1 cellular context compared by ENCODE assay signal in genomic region chrX:86047174-86047991, GRCh38.
TF ChIP-seq lines count a peak whose summit lies in the region.

CHM (minus strand) TSS chrX:86047558; CDS start chrX:86047532, 26 bp downstream.

TF ChIP-seq in HepG2, 621 proteins besides CTCF, POLR2A, EP300 and RAD21 (continued from another document and continues in another):
- TF ChIP-seq ZNF609 (CRISPR knock-in tag; IDR thresholded peaks at IDR 0.05; ENCODE audit: borderline replicate concordance) (no peak), TFE3 (CRISPR knock-in tag; IDR thresholded peaks at IDR 0.05) (peak; percentile 91), ZNF569 (CRISPR knock-in tag; IDR thresholded peaks at IDR 0.05; ENCODE audit: borderline replicate concordance) (no peak), ERF (CRISPR knock-in tag; IDR thresholded peaks at IDR 0.05) (no peak), ZNF24 (IDR thresholded peaks at IDR 0.05) (no peak), BCLAF1 (IDR thresholded peaks at IDR 0.05) (no peak), ZNF781 (CRISPR knock-in tag; IDR thresholded peaks at IDR 0.05; ENCODE audit: borderline replicate concordance, not compliant biosample characterization) (no peak), YEATS2 (CRISPR knock-in tag; IDR thresholded peaks at IDR 0.05; ENCODE audit: borderline replicate concordance) (peak; percentile 77; the same call in 1 of the 2 replicates), KLF9 (CRISPR knock-in tag; IDR thresholded peaks at IDR 0.05; ENCODE audit: low read depth) (no peak), SUZ12 (IDR thresholded peaks at IDR 0.05; ENCODE audit: low read depth, low read length) (peak; percentile 47), ZNF550 (CRISPR knock-in tag; IDR thresholded peaks at IDR 0.05; ENCODE audit: borderline replicate concordance) (no peak), ZNF335 (CRISPR knock-in tag; IDR thresholded peaks at IDR 0.05) (no peak), ZSCAN5A (CRISPR knock-in tag; IDR thresholded peaks at IDR 0.05; ENCODE audit: borderline replicate concordance) (no peak), HIVEP1 (CRISPR knock-in tag; IDR thresholded peaks at IDR 0.05) (no peak), ZNF34 (CRISPR knock-in tag; IDR thresholded peaks at IDR 0.05; ENCODE audit: borderline replicate concordance) (no peak), RAD51 (IDR thresholded peaks at IDR 0.05; ENCODE audit: borderline replicate concordance) (peak; percentile 81), FUBP1 (CRISPR knock-in tag; IDR thresholded peaks at IDR 0.05; ENCODE audit: borderline replicate concordance) (no peak), ZNF619 (CRISPR knock-in tag; IDR thresholded peaks at IDR 0.05) (no peak), ZSCAN12 (CRISPR knock-in tag; IDR thresholded peaks at IDR 0.05) (no peak), GRHL1 (CRISPR knock-in tag; conservative IDR thresholded peaks at IDR 0.05) (no peak), ZNF10 (CRISPR knock-in tag; IDR thresholded peaks at IDR 0.05; ENCODE audit: borderline replicate concordance, low read depth) (no peak), ZNF660 (CRISPR knock-in tag; IDR thresholded peaks at IDR 0.05; ENCODE audit: borderline replicate concordance, low read depth) (no peak), NR3C1 (CRISPR knock-in tag; IDR thresholded peaks at IDR 0.05) (no peak), ZNF256 (CRISPR knock-in tag; conservative IDR thresholded peaks at IDR 0.05) (no peak), HHEX (CRISPR knock-in tag; IDR thresholded peaks at IDR 0.05) (no peak), ZNF143 (CRISPR knock-in tag; IDR thresholded peaks at IDR 0.05) (peak; percentile 90), ZBTB49 (CRISPR knock-in tag; IDR thresholded peaks at IDR 0.05; ENCODE audit: borderline replicate concordance) (no peak), NFYB (CRISPR knock-in tag; IDR thresholded peaks at IDR 0.05) (no peak), HDAC6 (IDR thresholded peaks at IDR 0.05; ENCODE audit: low read depth, low read length) (no peak), ZFP1 (CRISPR knock-in tag; IDR thresholded peaks at IDR 0.05) (no peak), E2F5 (CRISPR knock-in tag; conservative IDR thresholded peaks at IDR 0.05) (no peak), ZNF230 (CRISPR knock-in tag; IDR thresholded peaks at IDR 0.05) (no peak), ZNF296 (CRISPR knock-in tag; conservative IDR thresholded peaks at IDR 0.05) (no peak), TRIM24 (CRISPR knock-in tag; IDR thresholded peaks at IDR 0.05) (no peak), HBP1 (CRISPR knock-in tag; IDR thresholded peaks at IDR 0.05; ENCODE audit: low read depth) (no peak), ZNF354B (CRISPR knock-in tag; IDR thresholded peaks at IDR 0.05) (no peak), KAT7 (CRISPR knock-in tag; IDR thresholded peaks at IDR 0.05; ENCODE audit: borderline replicate concordance) (no peak), AKAP8 (CRISPR knock-in tag; IDR thresholded peaks at IDR 0.05) (no peak), AHR (CRISPR knock-in tag; IDR thresholded peaks at IDR 0.05) (no peak), ZNF703 (CRISPR knock-in tag; IDR thresholded peaks at IDR 0.05; ENCODE audit: borderline replicate concordance) (no peak), IKZF1 (IDR thresholded peaks at IDR 0.05) (no peak), GFI1 (CRISPR knock-in tag; IDR thresholded peaks at IDR 0.05; ENCODE audit: borderline replicate concordance) (no peak), SAP130 (CRISPR knock-in tag; IDR thresholded peaks at IDR 0.05; ENCODE audit: low read depth) (peak; percentile 71), RBM22 (optimal IDR thresholded peaks at IDR 0.05; ENCODE audit: low read length) (no peak), ZNF790 (CRISPR knock-in tag; IDR thresholded peaks at IDR 0.05; ENCODE audit: borderline replicate concordance) (no peak)
